Comparison of ENCODE assay signal across 16 cellular contexts in genomic region chr17:4839965-4840892, GRCh38. TPM values are rescaled to one million over a fixed set of nuclear protein-coding genes. Genes with fewer than 3 reads are reported as not detected.
DNase-seq lines count a peak whose midpoint lies in the region; ATAC-seq and TF ChIP-seq lines count a peak whose summit lies in the region.
"Had no signal": no experiment of that assay in that cellular context is flagged by ENCODE, and none has a peak within 500 bp of the region (broad histone marks: within the 10 kb centered on the region; RNA-seq: fewer than 3 reads in every experiment).

No MANE protein-coding gene starts in this region.

- no peak for ATAC-seq in CD4-positive, alpha-beta T cell (ENCODE audit: poor library complexity)
- no peak for ATAC-seq in activated naive CD8-positive, alpha-beta T cell treated with anti-CD3 and anti-CD28 coated beads, Interleukin-2, amount 10 ng/mL, durations not matched to agents 7 days and 5 days (ENCODE audit: low read depth)
- ATAC-seq in memory B cell (ENCODE audit: low read depth) (no peak), GM18868 (IDR thresholded peaks at IDR 0.05; ENCODE audit: unreplicated experiment) (no peak)
- ATAC-seq: heart right ventricle had no signal

- H3K4me1 Mint-ChIP-seq in CD4-positive, alpha-beta T cell (ENCODE audit: low read depth), result peaks cover 76% of the 10 kb centered on the region
- peaks cover 35% of the 10 kb centered on the region for H3K4me1 Mint-ChIP-seq in activated naive CD8-positive, alpha-beta T cell treated with anti-CD3 and anti-CD28 coated beads, Interleukin-2, amount 10 ng/mL, durations not matched to agents 7 days and 5 days
- peaks cover 47% of the 10 kb centered on the region for H3K4me1 Mint-ChIP-seq in memory B cell

- peak overlapping the region; percentile 2 for H3K4me3 Mint-ChIP-seq in CD4-positive, alpha-beta T cell
- peak overlapping the region; percentile 20 for H3K4me3 Mint-ChIP-seq in activated naive CD8-positive, alpha-beta T cell treated with anti-CD3 and anti-CD28 coated beads, Interleukin-2, amount 10 ng/mL, durations not matched to agents 7 days and 5 days
- H3K4me3 Mint-ChIP-seq in memory B cell, result no peak overlapping the region

- no peak for TF ChIP-seq CTCF in CD4-positive, alpha-beta T cell (IDR thresholded peaks at IDR 0.05)

- H3K27ac ChIP-seq in CD4-positive, alpha-beta T cell (ENCODE audit: low read depth, low read length), result no peak overlapping the region

- H3K36me3 Mint-ChIP-seq in CD4-positive, alpha-beta T cell (ENCODE audit: low read depth), result peaks cover 38% of the 10 kb centered on the region
- peaks cover 11% of the 10 kb centered on the region for H3K36me3 Mint-ChIP-seq in activated naive CD8-positive, alpha-beta T cell treated with anti-CD3 and anti-CD28 coated beads, Interleukin-2, amount 10 ng/mL, durations not matched to agents 7 days and 5 days
- peaks cover 10% of the 10 kb centered on the region for H3K36me3 Mint-ChIP-seq in memory B cell

- peak overlapping the region; percentile 15 for H3K27ac Mint-ChIP-seq in CD4-positive, alpha-beta T cell
- H3K27ac Mint-ChIP-seq in activated naive CD8-positive, alpha-beta T cell treated with anti-CD3 and anti-CD28 coated beads, Interleukin-2, amount 10 ng/mL, durations not matched to agents 7 days and 5 days, result no peak overlapping the region
- H3K27ac Mint-ChIP-seq in memory B cell, result peak overlapping the region; percentile 15

- CTCF ChIA-PET in CD4-positive, alpha-beta T cell (lab: Charles Lee), result interaction anchor here (1.0 to 1.4 kb wide), 2 partner anchors 9 to 50 kb away, joined by 3 read pairs; no protein-coding TSS in a partner anchor

- H3K9me3 Mint-ChIP-seq in CD4-positive, alpha-beta T cell, result no peaks in the 10 kb centered on the region
- no peaks in the 10 kb centered on the region for H3K9me3 Mint-ChIP-seq in activated naive CD8-positive, alpha-beta T cell treated with anti-CD3 and anti-CD28 coated beads, Interleukin-2, amount 10 ng/mL, durations not matched to agents 7 days and 5 days
- H3K9me3 Mint-ChIP-seq in memory B cell, result no peaks in the 10 kb centered on the region

- intact Hi-C loops in CD4-positive, alpha-beta T cell (cut with DNase I, micrococcal nuclease), result loop anchor here in 1 of 2 experiments (5.0 kb wide), 1 partner anchor 42 kb away; no protein-coding TSS in a partner anchor

- POLR2A ChIA-PET in CD4-positive, alpha-beta T cell (lab: Charles Lee), result interaction anchor here (0.9 kb wide), 1 partner anchor 50 kb away, joined by 3 read pairs; no protein-coding TSS in a partner anchor
- POLR2A ChIA-PET in activated naive CD8-positive, alpha-beta T cell treated with anti-CD3 and anti-CD28 coated beads, Interleukin-2, amount 10 ng/mL, durations not matched to agents 7 days and 5 days (lab: Charles Lee), result no interaction called here

- H3K9me3 ChIP-seq in CD4-positive, alpha-beta T cell (ENCODE audit: control insufficient read depth, low read length), result no peaks in the 10 kb centered on the region
- H3K9me3 ChIP-seq: heart right ventricle, testis had no signal

- no peaks in the 10 kb centered on the region for H3K27me3 Mint-ChIP-seq in CD4-positive, alpha-beta T cell
- H3K27me3 Mint-ChIP-seq in activated naive CD8-positive, alpha-beta T cell treated with anti-CD3 and anti-CD28 coated beads, Interleukin-2, amount 10 ng/mL, durations not matched to agents 7 days and 5 days, result no peaks in the 10 kb centered on the region
- H3K27me3 Mint-ChIP-seq in memory B cell, result no peaks in the 10 kb centered on the region

- H3K27me3 ChIP-seq in CD4-positive, alpha-beta T cell (ENCODE audit: control insufficient read depth, insufficient read depth, low read length), result no peaks in the 10 kb centered on the region
- H3K27me3 ChIP-seq: heart right ventricle, testis had no signal

- no peak for DNase-seq in CD4-positive, alpha-beta T cell
- DNase-seq in H4 (ENCODE audit: low spot score) (peak; percentile 21), memory B cell (ENCODE audit: low spot score in 2 of 2) (no peak), NCI-H446 treated with DMSO at 0.1 percent for 48 hours (lab: John Stamatoyannopoulos, UW) (no peak), DMS79 treated with DMSO at 0.1 percent for 48 hours (lab: John Stamatoyannopoulos, UW) (no peak)
- DNase-seq in activated naive CD8-positive, alpha-beta T cell treated with anti-CD3 and anti-CD28 coated beads, Interleukin-2, amount 10 ng/mL, durations not matched to agents 7 days and 5 days, result no peak
- DNase-seq: activated gamma-delta T cell treated with Interleukin-2 at 50 U/mL for 16 hours, C1 segment of cervical spinal cord, heart right ventricle, NCI-H2029 treated with DMSO at 0.1 percent for 48 hours, NCI-H748 treated with DMSO at 0.1 percent for 48 hours, testis had no signal

RNA-seq across cellular contexts. Expression of gene MINK1, which starts 7.1 kb away (rescaled TPM):
- 100 to 1,000 TPM; 163 to 171 TPM for total RNA-seq in CD4-positive, alpha-beta T cell
- 7.4 and 8.4 TPM in 2 replicates for total RNA-seq in H4 (2014; rRNA removed; shearing (Covaris generic))
- total RNA-seq in activated naive CD8-positive, alpha-beta T cell treated with anti-CD3 and anti-CD28 coated beads, Interleukin-2, amount 10 ng/mL, durations not matched to agents 7 days and 5 days, result 100 to 1,000 TPM; 123 to 128 TPM

RNA-seq across cellular contexts. Expression of gene PLD2, which starts 33.3 kb away (rescaled TPM):
- total RNA-seq in CD4-positive, alpha-beta T cell, result 10 to 100 TPM; 10.2 to 10.7 TPM
- total RNA-seq in H4 (2014; rRNA removed; shearing (Covaris generic)), result 5.0 and 11.7 TPM in 2 replicates
- total RNA-seq in activated naive CD8-positive, alpha-beta T cell treated with anti-CD3 and anti-CD28 coated beads, Interleukin-2, amount 10 ng/mL, durations not matched to agents 7 days and 5 days, result 10 to 100 TPM; 18.8 to 21.7 TPM

RNA-seq across cellular contexts. Expression of gene PSMB6, which starts 44.3 kb away (rescaled TPM):
- total RNA-seq in CD4-positive, alpha-beta T cell, result 10 to 100 TPM; 44.3 to 52.7 TPM
- 186 and 232 TPM in 2 replicates for total RNA-seq in H4 (2014; rRNA removed; shearing (Covaris generic))
- 10 to 100 TPM; 81.4 to 83.1 TPM for total RNA-seq in activated naive CD8-positive, alpha-beta T cell treated with anti-CD3 and anti-CD28 coated beads, Interleukin-2, amount 10 ng/mL, durations not matched to agents 7 days and 5 days

RNA-seq across cellular contexts. Expression of gene GLTPD2, which starts 51.5 kb away (rescaled TPM):
- not detected for total RNA-seq in CD4-positive, alpha-beta T cell
- total RNA-seq in H4 (2014; rRNA removed; shearing (Covaris generic)), result not detected in 2 replicates
- total RNA-seq in activated naive CD8-positive, alpha-beta T cell treated with anti-CD3 and anti-CD28 coated beads, Interleukin-2, amount 10 ng/mL, durations not matched to agents 7 days and 5 days, result not detected
- total RNA-seq: endothelial cell of umbilical vein; RPMI7951; T-helper 2 cell treated with Interferon-gamma antibody and Interleukin-4, amounts not matched to agents 100 ng/mL and 5 ng/mL, for 36 hours; testis had no signal

Comparison
In these comparisons a context has a peak if more than half of its experiments do, and no peak if none do; other contexts are left out.
1. RNA of gene MINK1, which starts 7.1 kb away (total RNA-seq): 163 to 171 TPM in CD4-positive, alpha-beta T cell and 123 to 128 TPM in activated naive CD8-positive, alpha-beta T cell treated with anti-CD3 and anti-CD28 coated beads, Interleukin-2, amount 10 ng/mL, durations not matched to agents 7 days and 5 days; 7.4 to 8.4 TPM in H4; every median in the first group is over 10 times any median in the second.